ENCODE assay signal across 8 cellular contexts in genomic region chr14:59688224-59689170, GRCh38.
DNase-seq lines count a peak whose midpoint lies in the region; ATAC-seq and TF ChIP-seq lines count a peak whose summit lies in the region.

No MANE protein-coding gene starts in this region.

- H3K27me3 Mint-ChIP-seq in Caco-2 (ENCODE audit: insufficient read depth, unreplicated experiment), result peaks cover 8% of the 10 kb centered on the region

- H3K9me3 Mint-ChIP-seq in Caco-2 (ENCODE audit: unreplicated experiment), result no peaks in the 10 kb centered on the region

- no peaks in the 10 kb centered on the region for H3K4me1 Mint-ChIP-seq in Caco-2 (ENCODE audit: low read depth, unreplicated experiment)

- POLR2A ChIA-PET in Caco-2 (lab: Charles Lee), result no interaction called here

- no peak overlapping the region for H3K4me3 Mint-ChIP-seq in Caco-2 (ENCODE audit: unreplicated experiment)

- H3K4me3 ChIP-seq in Caco-2 (ENCODE audit: low read depth, low read length) (no peak overlapping the region), spleen (no peak overlapping the region)
- no peak overlapping the region for H3K4me3 ChIP-seq in effector memory CD4-positive, alpha-beta T cell (ENCODE audit: insufficient read depth, low read depth, low read length, poor library complexity, severe bottlenecking)

- TF ChIP-seq CTCF in Caco-2 (IDR thresholded peaks at IDR 0.05; ENCODE audit: insufficient read depth in 1 of 2, low read depth in 1 of 2, low read length in 1 of 2, severe bottlenecking in 1 of 2, unreplicated experiment in 1 of 2) (peak; percentile 82 to 85), spleen (IDR thresholded peaks at IDR 0.05 in 8 of 11, conservative IDR thresholded peaks at IDR 0.05 in 3 of 11) (peak in 8 of 11 experiments; percentile 10 to 50 (median 30))

- no peaks in the 10 kb centered on the region for H3K36me3 Mint-ChIP-seq in Caco-2 (ENCODE audit: insufficient read depth, unreplicated experiment)

- peak; percentile 99 for ATAC-seq in GM18868 (IDR thresholded peaks at IDR 0.05; ENCODE audit: unreplicated experiment)
- ATAC-seq in HG02970 (IDR thresholded peaks at IDR 0.05; ENCODE audit: low FRiP score, unreplicated experiment), result peak; percentile 91

- H3K36me3 ChIP-seq in Caco-2 (ENCODE audit: control insufficient read depth, insufficient read depth, low read length) (no peaks in the 10 kb centered on the region), spleen (no peaks in the 10 kb centered on the region)
- H3K36me3 ChIP-seq in effector memory CD4-positive, alpha-beta T cell (ENCODE audit: control insufficient read depth, insufficient read depth, low read length), result no peaks in the 10 kb centered on the region

- CTCF ChIA-PET in Caco-2 (lab: Charles Lee), result interaction anchor here (1.1 to 3.1 kb wide), 5 partner anchors 27 to 209 kb away, joined by 4 to 12 read pairs (median 6); partner anchors contain the start of genes JKAMP and L3HYPDH

- WGBS in spleen, 5 donors, result 69 to 77% (median 69%) methylated on average over 8 of the region's 8 CpGs

- H3K4me1 ChIP-seq in Caco-2 (no peaks in the 10 kb centered on the region), spleen (no peaks in the 10 kb centered on the region)
- H3K4me1 ChIP-seq in effector memory CD4-positive, alpha-beta T cell (ENCODE audit: control insufficient read depth, insufficient read depth, low read length, poor library complexity, severe bottlenecking), result no peaks in the 10 kb centered on the region

- H3K27ac ChIP-seq in spleen, result no peak overlapping the region
- no peak overlapping the region for H3K27ac ChIP-seq in effector memory CD4-positive, alpha-beta T cell (ENCODE audit: insufficient read depth, low read length, poor library complexity, severe bottlenecking)

- H3K27me3 ChIP-seq in Caco-2 (replicated peaks; ENCODE audit: control insufficient read depth, insufficient read depth, low read length) (no peaks in the 10 kb centered on the region; the same call in 1 of the 2 replicates), spleen (replicated peaks in 1 of 7) (no peaks in the 10 kb centered on the region)
- no peaks in the 10 kb centered on the region for H3K27me3 ChIP-seq in effector memory CD4-positive, alpha-beta T cell (replicated peaks; ENCODE audit: control insufficient read depth, insufficient read depth, low read length, poor library complexity, severe bottlenecking)

- intact Hi-C loops in Caco-2 (cut with micrococcal nuclease; ENCODE audit: unreplicated experiment) (loop anchor here (1.0 kb wide), 2 partner anchors 56 to 181 kb away; no protein-coding TSS in a partner anchor), spleen (cut with DNase I; ENCODE audit: low total_unique reads) (no loop called here)

- no TSS peak for BruUV-seq in Caco-2 (replicated peaks; lab: Mats Ljungman, UMichigan)

- peak; percentile 72 to 79 for DNase-seq in Caco-2
- DNase-seq in NCI-H1694 treated with DMSO at 0.1 percent for 48 hours (lab: John Stamatoyannopoulos, UW), result peak; percentile 74
- DNase-seq in activated CD4-positive, alpha-beta T cell treated with anti-CD3 and anti-CD28 coated beads, Interleukin-2, amount 50 U/mL, for 48 hours, result peak; percentile 29 to 38
- peak; percentile 41 for DNase-seq in glomerular visceral epithelial cell (ENCODE audit: extremely low spot score)
- DNase-seq in spleen, result no peak
- DNase-seq in effector memory CD4-positive, alpha-beta T cell, result no peak

- H3K27ac Mint-ChIP-seq in Caco-2 (ENCODE audit: unreplicated experiment), result no peak overlapping the region

- H3K9me3 ChIP-seq in Caco-2, result 0 out of 2 replicates have a peak, but pooled peaks cover 5% of the 10 kb centered on the region
- peaks cover 0 to 16% (median 8%) of the 10 kb centered on the region in 8 donors for H3K9me3 ChIP-seq in spleen
- H3K9me3 ChIP-seq in effector memory CD4-positive, alpha-beta T cell (ENCODE audit: control insufficient read depth, low read length), result no peaks in the 10 kb centered on the region

- no peak for TF ChIP-seq POLR2A in spleen (IDR thresholded peaks at IDR 0.05)

Comparison
In these comparisons a context has a peak if more than half of its experiments do, and no peak if none do; other contexts are left out.
1. DNase-seq: peak in Caco-2 (2 of 2), NCI-H1694 treated with DMSO at 0.1 percent for 48 hours (single experiment), activated CD4-positive, alpha-beta T cell treated with anti-CD3 and anti-CD28 coated beads, Interleukin-2, amount 50 U/mL, for 48 hours (2 of 2) and glomerular visceral epithelial cell (single experiment); none in spleen (single experiment) and effector memory CD4-positive, alpha-beta T cell (0 of 3).